ENCODE assay signal across 12 cellular contexts in the genomic region with DNA sequence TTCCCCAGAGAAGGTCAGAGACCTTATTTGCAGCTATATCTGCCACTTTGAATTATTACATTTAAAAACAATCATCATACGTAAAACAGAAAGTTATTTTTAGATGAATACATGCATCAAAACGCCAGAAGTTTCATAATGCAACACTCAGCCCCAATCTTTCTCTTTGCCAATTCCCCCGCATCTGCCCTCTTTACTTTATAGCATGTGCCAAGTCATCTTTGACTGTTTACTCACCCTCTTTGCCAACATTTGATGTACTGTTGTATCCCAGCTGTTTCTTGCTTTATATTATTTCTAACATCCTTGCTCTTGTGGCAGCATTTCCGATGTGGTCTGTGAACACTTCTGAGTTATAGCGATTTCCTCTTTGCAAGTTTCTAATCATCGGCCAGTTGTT.
A peak's percentile ranks its signal among the peaks of the same experiment; 100 is the strongest.
DNase-seq lines count a peak whose midpoint lies in the region; ATAC-seq and TF ChIP-seq lines count a peak whose summit lies in the region.
"Had no signal": no experiment of that assay in that cellular context is flagged by ENCODE, and none has a peak within 500 bp of the region (broad histone marks: within the 10 kb centered on the region; RNA-seq: fewer than 3 reads in every experiment).

No MANE protein-coding gene starts in this region.

- H3K27me3 ChIP-seq in PC-3 (ENCODE audit: low read length) (no peaks in the 10 kb centered on the region), uterus (no peaks in the 10 kb centered on the region)

- peak overlapping the region; percentile 16; the same call in 1 of the 2 replicates for H3K27ac ChIP-seq in PC-3 (ENCODE audit: low read length)
- H3K27ac ChIP-seq in uterus: peak overlapping the region; percentile 66 to 73
- H3K27ac ChIP-seq: VCaP had no signal

- peaks cover 4% of the 10 kb centered on the region for H3F3A ChIP-seq in PC-3 (ENCODE audit: low read length, unreplicated experiment)

- H3K27me3 Mint-ChIP-seq in activated naive CD8-positive, alpha-beta T cell treated with anti-CD3 and anti-CD28 coated beads, Interleukin-2, amount 10 ng/mL, durations not matched to agents 7 days and 5 days: peaks cover 3% of the 10 kb centered on the region
- no peaks in the 10 kb centered on the region for H3K27me3 Mint-ChIP-seq in activated naive CD8-positive, alpha-beta T cell treated with anti-CD3 and anti-CD28 coated beads for 36 hours

- no peak overlapping the region for H3K4me3 ChIP-seq in PC-3 (ENCODE audit: low read length)
- peak overlapping the region in 1 of 2 donors; percentile 31 for H3K4me3 ChIP-seq in foreskin fibroblast (ENCODE audit: low read depth in 1 of 2, low read length in 2 of 2)
- H3K4me3 ChIP-seq in uterus: no peak overlapping the region
- H3K4me3 ChIP-seq: GM12878 had no signal

- POLR2A ChIA-PET in activated naive CD8-positive, alpha-beta T cell treated with anti-CD3 and anti-CD28 coated beads, Interleukin-2, amount 10 ng/mL, durations not matched to agents 7 days and 5 days (lab: Charles Lee): no interaction called here
- POLR2A ChIA-PET in PC-3 (lab: Charles Lee; ENCODE audit: unreplicated experiment): no interaction called here

- peaks cover 11% of the 10 kb centered on the region for H3K4me1 Mint-ChIP-seq in activated naive CD8-positive, alpha-beta T cell treated with anti-CD3 and anti-CD28 coated beads, Interleukin-2, amount 10 ng/mL, durations not matched to agents 7 days and 5 days
- H3K4me1 Mint-ChIP-seq in activated naive CD8-positive, alpha-beta T cell treated with anti-CD3 and anti-CD28 coated beads for 36 hours: peaks cover 7% of the 10 kb centered on the region

- H3K27ac Mint-ChIP-seq in activated naive CD8-positive, alpha-beta T cell treated with anti-CD3 and anti-CD28 coated beads, Interleukin-2, amount 10 ng/mL, durations not matched to agents 7 days and 5 days: peak overlapping the region; percentile 17
- H3K27ac Mint-ChIP-seq in activated naive CD8-positive, alpha-beta T cell treated with anti-CD3 and anti-CD28 coated beads for 36 hours: no peak overlapping the region

- 0 out of 2 replicates have a peak, but pooled peaks cover 3% of the 10 kb centered on the region for H4K20me1 ChIP-seq in PC-3 (ENCODE audit: low read length)

- H3K36me3 Mint-ChIP-seq in activated naive CD8-positive, alpha-beta T cell treated with anti-CD3 and anti-CD28 coated beads, Interleukin-2, amount 10 ng/mL, durations not matched to agents 7 days and 5 days: peaks cover 5% of the 10 kb centered on the region
- H3K36me3 Mint-ChIP-seq in activated naive CD8-positive, alpha-beta T cell treated with anti-CD3 and anti-CD28 coated beads for 36 hours: peaks cover 22% of the 10 kb centered on the region

- peak overlapping the region; percentile 40 for H3K4me3 Mint-ChIP-seq in activated naive CD8-positive, alpha-beta T cell treated with anti-CD3 and anti-CD28 coated beads, Interleukin-2, amount 10 ng/mL, durations not matched to agents 7 days and 5 days
- H3K4me3 Mint-ChIP-seq in activated naive CD8-positive, alpha-beta T cell treated with anti-CD3 and anti-CD28 coated beads for 36 hours: no peak overlapping the region

- BruUV-seq in PC-3 (replicated peaks; lab: Mats Ljungman, UMichigan): no TSS peak

- H3K9ac ChIP-seq in PC-3 (ENCODE audit: low read length): no peak overlapping the region

- H3K9me3 ChIP-seq in PC-3 (ENCODE audit: low read length) (no peaks in the 10 kb centered on the region), uterus (no peaks in the 10 kb centered on the region)

- H3K79me2 ChIP-seq in PC-3 (ENCODE audit: low read length): peaks cover 30% of the 10 kb centered on the region

- no peak for TF ChIP-seq POLR2A in uterus (IDR thresholded peaks at IDR 0.05)

- H3K4me1 ChIP-seq in PC-3 (ENCODE audit: insufficient read depth, low read length) (peaks cover 27% of the 10 kb centered on the region), uterus (peaks cover 0 to 10% of the 10 kb centered on the region in 2 donors)

- peak; percentile 58 for ATAC-seq in activated naive CD8-positive, alpha-beta T cell treated with anti-CD3 and anti-CD28 coated beads, Interleukin-2, amount 10 ng/mL, durations not matched to agents 7 days and 5 days (ENCODE audit: low read depth)
- ATAC-seq in PC-3: no peak
- no peak for ATAC-seq in GM21528 (IDR thresholded peaks at IDR 0.05; ENCODE audit: low FRiP score, unreplicated experiment)
- ATAC-seq: GM12878 had no signal

- no peak overlapping the region for H3K4me2 ChIP-seq in PC-3 (ENCODE audit: low read length)

- no peak for TF ChIP-seq CTCF in PC-3 (conservative IDR thresholded peaks at IDR 0.05; ENCODE audit: low read depth, low read length)
- no peak for TF ChIP-seq CTCF in foreskin fibroblast (IDR thresholded peaks at IDR 0.05; ENCODE audit: low read depth, low read length)
- TF ChIP-seq CTCF in uterus (IDR thresholded peaks at IDR 0.05): no peak

- H3K36me3 ChIP-seq in PC-3 (ENCODE audit: low read depth, low read length) (peaks cover 38% of the 10 kb centered on the region; the same call in 1 of the 2 replicates), uterus (no peaks in the 10 kb centered on the region)

- in situ Hi-C loops in G401 (cut with HindIII; ENCODE audit: low sequenced_read_pairs): no loop called here

- DNase-seq in activated naive CD8-positive, alpha-beta T cell treated with anti-CD3 and anti-CD28 coated beads, Interleukin-2, amount 10 ng/mL, durations not matched to agents 7 days and 5 days: no peak
- DNase-seq in activated naive CD8-positive, alpha-beta T cell treated with anti-CD3 and anti-CD28 coated beads for 36 hours: no peak
- DNase-seq in PC-3 (peak; percentile 21), foreskin fibroblast (peak; percentile 86 to 88), uterus (peak in 1 of 2 donors; percentile 31), G401 (ENCODE audit: low spot score) (no peak), NCI-H2196 treated with DMSO at 0.1 percent for 48 hours (lab: John Stamatoyannopoulos, UW; ENCODE audit: unreplicated experiment) (no peak)
- DNase-seq: amniotic stem cell, nucleus accumbens had no signal

- no peaks in the 10 kb centered on the region for H3K9me3 Mint-ChIP-seq in activated naive CD8-positive, alpha-beta T cell treated with anti-CD3 and anti-CD28 coated beads, Interleukin-2, amount 10 ng/mL, durations not matched to agents 7 days and 5 days
- no peaks in the 10 kb centered on the region for H3K9me3 Mint-ChIP-seq in activated naive CD8-positive, alpha-beta T cell treated with anti-CD3 and anti-CD28 coated beads for 36 hours

- intact Hi-C loops in PC-3 (cut with micrococcal nuclease) (no loop called here), uterus (cut with DNase I; ENCODE audit: low total_unique reads) (loop anchor here (10.0 kb wide), 1 partner anchor 87 kb away; a partner anchor contains a TSS)

- no peaks in the 10 kb centered on the region for H3K9me2 ChIP-seq in PC-3 (replicated peaks; ENCODE audit: low read length)

- H2AFZ ChIP-seq in PC-3 (ENCODE audit: low read length): no peak overlapping the region

- CTCF ChIA-PET in PC-3 (lab: Charles Lee): no interaction called here

Comparison
In these comparisons a context has a peak if more than half of its experiments do, and no peak if none do; other contexts are left out.
1. DNase-seq: peak in PC-3 (single experiment) and foreskin fibroblast (2 of 2); none in activated naive CD8-positive, alpha-beta T cell treated with anti-CD3 and anti-CD28 coated beads, Interleukin-2, amount 10 ng/mL, durations not matched to agents 7 days and 5 days (single experiment), activated naive CD8-positive, alpha-beta T cell treated with anti-CD3 and anti-CD28 coated beads for 36 hours (single experiment), G401 (single experiment) and NCI-H2196 treated with DMSO at 0.1 percent for 48 hours (single experiment).